Comparison of ENCODE assay signal across 1 cellular context in the genomic region with DNA sequence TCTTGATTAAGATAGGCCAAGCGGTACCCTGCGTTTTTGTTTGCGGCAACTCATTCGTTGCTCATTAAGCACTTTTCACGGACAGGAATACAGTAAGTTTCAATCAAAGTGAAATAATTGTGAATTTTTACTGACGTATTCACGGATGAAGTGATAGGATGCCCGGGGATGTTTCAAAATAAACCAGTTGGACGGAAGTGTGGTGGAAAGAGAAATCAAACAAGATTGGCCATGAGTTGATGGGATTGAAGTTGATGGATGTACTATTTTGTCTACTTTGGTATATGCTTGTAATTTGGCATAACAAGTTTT.
TF ChIP-seq lines count a peak whose summit lies in the region.

No MANE protein-coding gene starts in this region.

TF ChIP-seq in IMR-90, 13 proteins besides CTCF, POLR2A, EP300 and RAD21 (continued from another document):
- no peak for TF ChIP-seq ELK1 (IDR thresholded peaks at IDR 0.05; ENCODE audit: borderline replicate concordance, low read depth, low read length)
- TF ChIP-seq MAZ (IDR thresholded peaks at IDR 0.05; ENCODE audit: borderline replicate concordance, low read depth, low read length) = no peak
- no peak for TF ChIP-seq SMC3 (IDR thresholded peaks at IDR 0.05; ENCODE audit: low read depth, low read length)
- no peak for TF ChIP-seq MAFK (IDR thresholded peaks at IDR 0.05; ENCODE audit: low read depth, low read length)
- no peak for TF ChIP-seq CEBPB (IDR thresholded peaks at IDR 0.05; ENCODE audit: low read depth, low read length)
- TF ChIP-seq BHLHE40 (IDR thresholded peaks at IDR 0.05; ENCODE audit: low read depth, low read length) = no peak
